In genomic region chr15:69443032-69443611, GRCh38 we compare ENCODE assay signal across 11 cellular contexts. TPM values are rescaled to one million over a fixed set of nuclear protein-coding genes. Genes with fewer than 3 reads are reported as not detected.
DNase-seq lines count a peak whose midpoint lies in the region; ATAC-seq and TF ChIP-seq lines count a peak whose summit lies in the region.
"Had no signal": no experiment of that assay in that cellular context is flagged by ENCODE, and none has a peak within 500 bp of the region (broad histone marks: within the 10 kb centered on the region; RNA-seq: fewer than 3 reads in every experiment).

No MANE protein-coding gene starts in this region.

- peaks cover 18% of the 10 kb centered on the region for H3K4me1 Mint-ChIP-seq in activated CD4-positive, alpha-beta T cell treated with anti-CD3 and anti-CD28 coated beads for 36 hours
- H3K4me1 Mint-ChIP-seq in activated B cell treated with CpG ODN at 0.5 μM for 24 hours: peaks cover 18% of the 10 kb centered on the region

- TF ChIP-seq CTCF in activated B cell treated with CpG ODN at 0.5 μM for 24 hours (IDR thresholded peaks at IDR 0.05): no peak
- no peak for TF ChIP-seq CTCF in uterus (IDR thresholded peaks at IDR 0.05)
- TF ChIP-seq CTCF in sigmoid colon (IDR thresholded peaks at IDR 0.05): no peak

- no peak overlapping the region for H3K4me3 Mint-ChIP-seq in activated CD4-positive, alpha-beta T cell treated with anti-CD3 and anti-CD28 coated beads for 36 hours
- peak overlapping the region; percentile 32 for H3K4me3 Mint-ChIP-seq in activated B cell treated with CpG ODN at 0.5 μM for 24 hours

- no peak overlapping the region for H3K27ac ChIP-seq in uterus
- H3K27ac ChIP-seq in sigmoid colon: no peak overlapping the region

- peak; percentile 96 for ATAC-seq in activated CD4-positive, alpha-beta T cell treated with anti-CD3 and anti-CD28 coated beads for 36 hours
- ATAC-seq in HG02678 (IDR thresholded peaks at IDR 0.05; ENCODE audit: unreplicated experiment) (peak; percentile 64), activated B cell treated with CpG ODN at 0.5 μM for 24 hours (ENCODE audit: low read depth) (peak; percentile 95), HG03469 (IDR thresholded peaks at IDR 0.05; ENCODE audit: unreplicated experiment) (no peak)
- ATAC-seq: PC-3 had no signal

- no peaks in the 10 kb centered on the region for H3K9me3 Mint-ChIP-seq in activated CD4-positive, alpha-beta T cell treated with anti-CD3 and anti-CD28 coated beads for 36 hours (ENCODE audit: low read depth)
- H3K9me3 Mint-ChIP-seq in activated B cell treated with CpG ODN at 0.5 μM for 24 hours: no peaks in the 10 kb centered on the region

- TF ChIP-seq POLR2A in uterus (IDR thresholded peaks at IDR 0.05) (no peak), sigmoid colon (IDR thresholded peaks at IDR 0.05) (no peak)

- no peak for TF ChIP-seq EP300 in sigmoid colon (IDR thresholded peaks at IDR 0.05)

- WGBS in sigmoid colon, 2 donors: 80 to 86% methylated on average over 5 of the region's 5 CpGs

- no peak for DNase-seq in activated CD4-positive, alpha-beta T cell treated with anti-CD3 and anti-CD28 coated beads for 36 hours
- no peak for DNase-seq in activated CD4-positive, alpha-beta T cell treated with anti-CD3 and anti-CD28 coated beads for 1 hour
- no peak for DNase-seq in activated B cell treated with CpG ODN at 0.5 μM for 24 hours
- peak; percentile 7 for DNase-seq in renal cortical epithelial cell (ENCODE audit: low read depth)
- no peak for DNase-seq in uterus
- no peak for DNase-seq in sigmoid colon
- DNase-seq: 8988T, kidney, PC-3 had no signal

- H3K4me3 ChIP-seq in uterus (no peak overlapping the region), sigmoid colon (no peak overlapping the region)

- peaks cover 57% of the 10 kb centered on the region for H3K36me3 Mint-ChIP-seq in activated CD4-positive, alpha-beta T cell treated with anti-CD3 and anti-CD28 coated beads for 36 hours (ENCODE audit: low read depth)
- H3K36me3 Mint-ChIP-seq in activated B cell treated with CpG ODN at 0.5 μM for 24 hours (ENCODE audit: low read depth): no peaks in the 10 kb centered on the region

- intact Hi-C loops in activated CD4-positive, alpha-beta T cell treated with anti-CD3 and anti-CD28 coated beads for 36 hours (cut with DNase I, micrococcal nuclease): loop anchor here (1.0 to 10.0 kb wide), 2 partner anchors 9 to 628 kb away; partner anchors contain the start of gene RPLP1 (in 1 of the 2)
- intact Hi-C loops in activated B cell treated with CpG ODN at 0.5 μM for 24 hours (cut with micrococcal nuclease): loop anchor here (1.0 kb wide), 2 partner anchors 9 to 29 kb away; partner anchors contain the start of genes KIF23 and RPLP1
- intact Hi-C loops in uterus (cut with DNase I; ENCODE audit: low total_unique reads): no loop called here
- intact Hi-C loops in sigmoid colon (cut with DNase I): no loop called here

- H3K9me3 ChIP-seq in uterus (no peaks in the 10 kb centered on the region), sigmoid colon (no peaks in the 10 kb centered on the region)

- POLR2A ChIA-PET in activated CD4-positive, alpha-beta T cell treated with anti-CD3 and anti-CD28 coated beads for 36 hours (lab: Charles Lee): interaction anchor here (0.9 to 1.3 kb wide), 2 partner anchors 9 to 13 kb away, joined by 3 to 26 read pairs; partner anchors contain the start of gene RPLP1
- POLR2A ChIA-PET in activated B cell treated with CpG ODN at 0.5 μM for 24 hours (lab: Charles Lee): interaction anchor here (0.7 to 4.7 kb wide), 3 partner anchors 11 to 826 kb away, joined by 6 to 135 read pairs (median 10); partner anchors contain the start of gene RPLP1

- H3K36me3 ChIP-seq in uterus (no peaks in the 10 kb centered on the region), sigmoid colon (no peaks in the 10 kb centered on the region)

- peak overlapping the region; percentile 72 for H3K27ac Mint-ChIP-seq in activated CD4-positive, alpha-beta T cell treated with anti-CD3 and anti-CD28 coated beads for 36 hours
- peak overlapping the region; percentile 72 for H3K27ac Mint-ChIP-seq in activated B cell treated with CpG ODN at 0.5 μM for 24 hours

- CTCF ChIA-PET in activated CD4-positive, alpha-beta T cell treated with anti-CD3 and anti-CD28 coated beads for 36 hours (lab: Charles Lee): no interaction called here
- CTCF ChIA-PET in activated B cell treated with CpG ODN at 0.5 μM for 24 hours (lab: Charles Lee): interaction anchor here (1.1 to 1.3 kb wide), 2 partner anchors 15 to 19 kb away, joined by 3 read pairs; no protein-coding TSS in a partner anchor

- no peaks in the 10 kb centered on the region for H3K4me1 ChIP-seq in uterus
- no peaks in the 10 kb centered on the region for H3K4me1 ChIP-seq in sigmoid colon

- H3K27me3 ChIP-seq in uterus (no peaks in the 10 kb centered on the region), sigmoid colon (no peaks in the 10 kb centered on the region)

- H3K27me3 Mint-ChIP-seq in activated CD4-positive, alpha-beta T cell treated with anti-CD3 and anti-CD28 coated beads for 36 hours: no peaks in the 10 kb centered on the region
- H3K27me3 Mint-ChIP-seq in activated B cell treated with CpG ODN at 0.5 μM for 24 hours: no peaks in the 10 kb centered on the region

RNA-seq across cellular contexts. Expression of gene RPLP1, which starts 9.5 kb away (rescaled TPM):
- total RNA-seq in activated CD4-positive, alpha-beta T cell treated with anti-CD3 and anti-CD28 coated beads for 36 hours: 1,000 to 10,000 TPM; 1,576 to 2,330 TPM
- total RNA-seq in activated B cell treated with CpG ODN at 0.5 μM for 24 hours: 3,035 and 3,437 TPM in 2 replicates
- total RNA-seq in renal cortical epithelial cell: 25.3 and 46.9 TPM in 2 replicates
- 1,000 to 10,000 TPM in 3 of 4 donors, 10 to 100 TPM in 1; 61.5 to 2,786 (median 1,440) TPM for total RNA-seq in uterus
- 1,000 to 10,000 TPM; 1,053 to 1,114 (median 1,095) TPM for total RNA-seq in sigmoid colon
- polyA plus RNA-seq in sigmoid colon: 1,000 to 10,000 TPM; 1,446 to 2,471 (median 2,101) TPM

RNA-seq across cellular contexts. Expression of gene KIF23, which starts 29.0 kb away (rescaled TPM):
- 10 to 100 TPM; 47.2 to 48.0 TPM for total RNA-seq in activated CD4-positive, alpha-beta T cell treated with anti-CD3 and anti-CD28 coated beads for 36 hours
- total RNA-seq in activated B cell treated with CpG ODN at 0.5 μM for 24 hours: 1.0 and 1.5 TPM in 2 replicates
- total RNA-seq in renal cortical epithelial cell: 5.8 and 30.4 TPM in 2 replicates
- 10 to 100 TPM in 1 of 4 donors, 1 to 10 TPM in 3; 2.6 to 39.3 (median 4.3) TPM for total RNA-seq in uterus
- 1 to 10 TPM in 3 of 4 donors, under 1 TPM in 1; 0.16 to 3.9 (median 2.3) TPM for total RNA-seq in sigmoid colon
- polyA plus RNA-seq in sigmoid colon: 10 to 100 TPM in 1 of 3 donors, 1 to 10 TPM in 2; 1.8 to 10.8 (median 2.1) TPM

Comparison
In these comparisons a context has a peak if more than half of its experiments do, and no peak if none do; other contexts are left out.
1. intact Hi-C loops: an anchor here in activated CD4-positive, alpha-beta T cell treated with anti-CD3 and anti-CD28 coated beads for 36 hours (1.0 to 10.0 kb wide) and activated B cell treated with CpG ODN at 0.5 μM for 24 hours (1.0 kb wide); none called in uterus and sigmoid colon.